ENCODE assay signal across 14 cellular contexts in the genomic region with DNA sequence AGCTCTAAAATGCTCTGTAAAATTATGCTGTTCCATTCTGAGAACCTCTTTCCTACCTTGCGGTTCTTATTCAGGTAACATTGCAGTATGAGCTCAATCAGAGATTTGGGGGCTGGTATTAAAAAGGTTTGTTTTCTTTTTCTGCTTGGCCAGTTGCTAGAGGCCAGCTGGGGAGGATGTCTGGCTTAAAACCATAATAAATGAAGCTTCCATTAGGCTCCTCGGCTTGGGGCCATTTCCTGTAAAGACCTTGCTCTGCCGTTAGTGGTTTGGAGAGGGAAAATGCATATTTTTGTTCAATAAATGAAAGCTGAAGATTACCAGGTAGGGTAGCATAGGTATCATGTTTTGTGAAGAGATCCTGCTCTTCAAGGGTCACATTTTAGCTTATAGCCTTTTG. TPM values are rescaled to one million over a fixed set of nuclear protein-coding genes. Genes with fewer than 3 reads are reported as not detected.
A peak's percentile ranks its signal among the peaks of the same experiment; 100 is the strongest.
DNase-seq lines count a peak whose midpoint lies in the region; ATAC-seq and TF ChIP-seq lines count a peak whose summit lies in the region.
"Had no signal": no experiment of that assay in that cellular context is flagged by ENCODE, and none has a peak within 500 bp of the region (broad histone marks: within the 10 kb centered on the region; RNA-seq: fewer than 3 reads in every experiment).

No MANE protein-coding gene starts in this region.

- H3K9me3 Mint-ChIP-seq in activated CD4-positive, alpha-beta T cell treated with anti-CD3 and anti-CD28 coated beads, Interleukin-2, amount 10 ng/mL, durations not matched to agents 24 days and 14 days = peaks cover 18% of the 10 kb centered on the region
- H3K9me3 Mint-ChIP-seq in stimulated activated effector memory CD8-positive, alpha-beta T cell treated with anti-CD3 and anti-CD28 coated beads, Interleukin-12 subunit alpha, Interleukin-12 subunit beta, amount 100 ng/mL, for 72 hours = peaks cover 7% of the 10 kb centered on the region

- H4K20me1 ChIP-seq in MM.1S (ENCODE audit: insufficient read depth, low read length) = no peaks in the 10 kb centered on the region

- peak overlapping the region; percentile 60; the same call in 1 of the 2 replicates for H3K27ac ChIP-seq in MM.1S (ENCODE audit: low read length)

- 0 out of 2 replicates have a peak, but pooled peaks cover 17% of the 10 kb centered on the region for H3F3A ChIP-seq in MM.1S (ENCODE audit: insufficient read depth, low read length)

- H3K27me3 Mint-ChIP-seq in activated CD4-positive, alpha-beta T cell treated with anti-CD3 and anti-CD28 coated beads, Interleukin-2, amount 10 ng/mL, durations not matched to agents 24 days and 14 days = no peaks in the 10 kb centered on the region

- no peaks in the 10 kb centered on the region for H3K79me2 ChIP-seq in MM.1S (ENCODE audit: low read length)

- H3K27ac Mint-ChIP-seq in activated CD4-positive, alpha-beta T cell treated with anti-CD3 and anti-CD28 coated beads, Interleukin-2, amount 10 ng/mL, durations not matched to agents 24 days and 14 days = peak overlapping the region; percentile 72
- peak overlapping the region; percentile 40 for H3K27ac Mint-ChIP-seq in stimulated activated effector memory CD8-positive, alpha-beta T cell treated with anti-CD3 and anti-CD28 coated beads, Interleukin-12 subunit alpha, Interleukin-12 subunit beta, amount 100 ng/mL, for 72 hours

- no peak overlapping the region for H3K9ac ChIP-seq in MM.1S (ENCODE audit: low read length)

- peaks cover 49% of the 10 kb centered on the region for H3K36me3 Mint-ChIP-seq in activated CD4-positive, alpha-beta T cell treated with anti-CD3 and anti-CD28 coated beads, Interleukin-2, amount 10 ng/mL, durations not matched to agents 24 days and 14 days (ENCODE audit: low read depth)
- H3K36me3 Mint-ChIP-seq in stimulated activated effector memory CD8-positive, alpha-beta T cell treated with anti-CD3 and anti-CD28 coated beads, Interleukin-12 subunit alpha, Interleukin-12 subunit beta, amount 100 ng/mL, for 72 hours = peaks cover 33% of the 10 kb centered on the region

- H3K4me1 ChIP-seq in MM.1S (ENCODE audit: low read length) = peaks cover 30% of the 10 kb centered on the region
- H3K4me1 ChIP-seq: Caco-2 had no signal

- no peak overlapping the region for H3K4me3 Mint-ChIP-seq in activated CD4-positive, alpha-beta T cell treated with anti-CD3 and anti-CD28 coated beads, Interleukin-2, amount 10 ng/mL, durations not matched to agents 24 days and 14 days
- H3K4me3 Mint-ChIP-seq in stimulated activated effector memory CD8-positive, alpha-beta T cell treated with anti-CD3 and anti-CD28 coated beads, Interleukin-12 subunit alpha, Interleukin-12 subunit beta, amount 100 ng/mL, for 72 hours = peak overlapping the region; percentile 66

- H3K4me1 Mint-ChIP-seq in activated CD4-positive, alpha-beta T cell treated with anti-CD3 and anti-CD28 coated beads, Interleukin-2, amount 10 ng/mL, durations not matched to agents 24 days and 14 days = peaks cover 45% of the 10 kb centered on the region
- H3K4me1 Mint-ChIP-seq in stimulated activated effector memory CD8-positive, alpha-beta T cell treated with anti-CD3 and anti-CD28 coated beads, Interleukin-12 subunit alpha, Interleukin-12 subunit beta, amount 100 ng/mL, for 72 hours = peaks cover 63% of the 10 kb centered on the region

- H3K4me3 ChIP-seq in MM.1S (ENCODE audit: low read length) = no peak overlapping the region
- H3K4me3 ChIP-seq: smooth muscle cell had no signal

- ATAC-seq in stimulated activated effector memory CD8-positive, alpha-beta T cell treated with anti-CD3 and anti-CD28 coated beads, Interleukin-12 subunit alpha, Interleukin-12 subunit beta, amount 100 ng/mL, for 72 hours = no peak

- no peaks in the 10 kb centered on the region for H3K9me2 ChIP-seq in MM.1S (replicated peaks; ENCODE audit: insufficient read depth, low read length)

- H3K36me3 ChIP-seq in MM.1S (replicated peaks; ENCODE audit: insufficient read depth, low read length) = no peaks in the 10 kb centered on the region

- peak; percentile 57 for DNase-seq in activated CD4-positive, alpha-beta T cell treated with anti-CD3 and anti-CD28 coated beads, Interleukin-2, amount 10 ng/mL, durations not matched to agents 24 days and 14 days
- no peak for DNase-seq in activated CD4-positive, alpha-beta T cell treated with anti-CD3 and anti-CD28 coated beads, Interleukin-2, amount 50 U/mL, for 1 hour
- peak; percentile 42 for DNase-seq in MM.1S
- peak; percentile 34 for DNase-seq in amniotic epithelial cell (ENCODE audit: low read depth)
- no peak for DNase-seq in stimulated activated effector memory CD8-positive, alpha-beta T cell treated with anti-CD3 and anti-CD28 coated beads, Interleukin-12 subunit alpha, Interleukin-12 subunit beta, amount 100 ng/mL, for 72 hours (ENCODE audit: low spot score in 2 of 2)
- DNase-seq in kidney tubule cell (ENCODE audit: low spot score) = no peak
- DNase-seq in NCI-H2107 (lab: John Stamatoyannopoulos, UW) = no peak
- no peak for DNase-seq in amniotic stem cell (lab: John Stamatoyannopoulos, UW)
- DNase-seq: anterior cingulate cortex, Caco-2, mesendoderm, NCI-H146, NCI-H510A treated with DMSO at 0.1 percent for 48 hours had no signal

- intact Hi-C loops in activated CD4-positive, alpha-beta T cell treated with anti-CD3 and anti-CD28 coated beads, Interleukin-2, amount 10 ng/mL, durations not matched to agents 24 days and 14 days (cut with micrococcal nuclease) = loop anchor here (2.0 to 5.0 kb wide), 2 partner anchors 14 to 54 kb away; partner anchors contain the start of gene MCTP2

- no peaks in the 10 kb centered on the region for H3K27me3 ChIP-seq in MM.1S (replicated peaks; ENCODE audit: insufficient read depth, low read length)

- no peaks in the 10 kb centered on the region for H3K9me3 ChIP-seq in MM.1S (replicated peaks; ENCODE audit: insufficient read depth, low read length)

- H2AFZ ChIP-seq in MM.1S (ENCODE audit: low read length) = no peak overlapping the region

- no peak for TF ChIP-seq CTCF in MM.1S (IDR thresholded peaks at IDR 0.05; ENCODE audit: low read length)

- H3K4me2 ChIP-seq in MM.1S (ENCODE audit: low read depth, low read length) = peak overlapping the region; percentile 71
- H3K4me2 ChIP-seq: smooth muscle cell had no signal

RNA-seq across cellular contexts. Expression of gene MCTP2, which starts 55.2 kb away (rescaled TPM):
- total RNA-seq in activated CD4-positive, alpha-beta T cell treated with anti-CD3 and anti-CD28 coated beads, Interleukin-2, amount 10 ng/mL, durations not matched to agents 24 days and 14 days = 49.8 and 58.9 TPM in 2 replicates

Comparison
In these comparisons a context has a peak if more than half of its experiments do, and no peak if none do; other contexts are left out.
1. DNase-seq: peak in activated CD4-positive, alpha-beta T cell treated with anti-CD3 and anti-CD28 coated beads, Interleukin-2, amount 10 ng/mL, durations not matched to agents 24 days and 14 days (single experiment), MM.1S (single experiment) and amniotic epithelial cell (single experiment); none in activated CD4-positive, alpha-beta T cell treated with anti-CD3 and anti-CD28 coated beads, Interleukin-2, amount 50 U/mL, for 1 hour (single experiment), stimulated activated effector memory CD8-positive, alpha-beta T cell treated with anti-CD3 and anti-CD28 coated beads, Interleukin-12 subunit alpha, Interleukin-12 subunit beta, amount 100 ng/mL, for 72 hours (0 of 2), kidney tubule cell (single experiment), NCI-H2107 (single experiment) and amniotic stem cell (single experiment).